In genomic region chr18:2186967-2187366, GRCh38 we compare ENCODE assay signal across 24 cellular contexts.
"Had no signal": no experiment of that assay in that cellular context is flagged by ENCODE, and none has a peak within 500 bp of the region (broad histone marks: within the 10 kb centered on the region; RNA-seq: fewer than 3 reads in every experiment).

No MANE protein-coding gene starts in this region.

- H3K27me3 ChIP-seq: colonic mucosa, esophagus squamous epithelium, foreskin keratinocyte, gastrocnemius medialis had no signal

- H3K36me3 ChIP-seq: colonic mucosa, esophagus muscularis mucosa, esophagus squamous epithelium, gastrocnemius medialis, gastroesophageal sphincter, heart left ventricle, heart right ventricle had no signal

- H3K27ac ChIP-seq: colonic mucosa, coronary artery, dorsolateral prefrontal cortex, epithelial cell of prostate, esophagus muscularis mucosa, esophagus squamous epithelium, foreskin keratinocyte, gastrocnemius medialis, gastroesophageal sphincter, heart left ventricle, heart right ventricle had no signal

- H3K4me3 ChIP-seq: colonic mucosa, coronary artery, dorsolateral prefrontal cortex, esophagus muscularis mucosa, esophagus squamous epithelium, gastrocnemius medialis, gastroesophageal sphincter, heart left ventricle, heart right ventricle had no signal

- H3K9me3 ChIP-seq: colonic mucosa, esophagus muscularis mucosa, esophagus squamous epithelium, gastrocnemius medialis, gastroesophageal sphincter, heart left ventricle, heart right ventricle had no signal

- ATAC-seq: effector memory CD8-positive, alpha-beta T cell; esophagus mucosa; foreskin keratinocyte; gastrocnemius medialis; gastroesophageal sphincter; heart left ventricle; heart right ventricle had no signal

- DNase-seq: colonic mucosa; cortex of kidney; dermis blood vessel endothelial cell; dorsolateral prefrontal cortex; effector CD4-positive, alpha-beta T cell; effector CD8-positive, alpha-beta T cell; effector memory CD4-positive, alpha-beta T cell; effector memory CD8-positive, alpha-beta T cell; endodermal cell; erythroblast; esophagus squamous epithelium; foreskin fibroblast; foreskin keratinocyte; foreskin melanocyte; gastrocnemius medialis; glutamatergic neuron; head of caudate nucleus; heart left ventricle; heart right ventricle had no signal

- H3K4me1 ChIP-seq: colonic mucosa, esophagus muscularis mucosa, esophagus squamous epithelium, foreskin keratinocyte, gastrocnemius medialis, gastroesophageal sphincter, heart left ventricle, heart right ventricle had no signal
